In genomic region chr1:3919706-3920105, GRCh38 we compare ENCODE assay signal across 22 cellular contexts.
"Had no signal": no experiment of that assay in that cellular context is flagged by ENCODE, and none has a peak within 500 bp of the region (broad histone marks: within the 10 kb centered on the region; RNA-seq: fewer than 3 reads in every experiment).

No MANE protein-coding gene starts in this region.

- H3K4me1 ChIP-seq: adrenal gland had no signal

- H3K4me2 ChIP-seq: KMS-11 had no signal

- H3K9ac ChIP-seq: KMS-11 had no signal

- H3K27ac ChIP-seq: adrenal gland, KMS-11, RWPE1, VCaP had no signal

- H3K36me3 ChIP-seq: adrenal gland had no signal

- ATAC-seq: activated CD4-positive, alpha-beta T cell treated with anti-CD3 and anti-CD28 coated beads for 36 hours; activated CD8-positive, alpha-beta T cell treated with anti-CD3 and anti-CD28 coated beads for 36 hours; activated T-cell treated with anti-CD3 and anti-CD28 coated beads, Interleukin-2, amount 50 U/mL, for 72 hours; T-cell had no signal

- H3K4me3 ChIP-seq: adrenal gland had no signal

- DNase-seq: activated CD4-positive, alpha-beta T cell treated with anti-CD3 and anti-CD28 coated beads for 36 hours; activated CD4-positive, alpha-beta T cell treated with anti-CD3 and anti-CD28 coated beads, Interleukin-2, amount 50 U/mL, for 1 hour; activated CD8-positive, alpha-beta memory T cell treated with anti-CD3 and anti-CD28 coated beads, Interleukin-2, amount 50 U/mL, for 4 hours; activated CD8-positive, alpha-beta T cell treated with anti-CD3 and anti-CD28 coated beads for 36 hours; activated naive CD4-positive, alpha-beta T cell; activated T-cell treated with anti-CD3 and anti-CD28 coated beads, Interleukin-2, amount 50 U/mL, for 72 hours; adrenal gland; anterior cingulate cortex; caudate nucleus; NCI-H1092 treated with DMSO at 0.1 percent for 48 hours; NCI-H1417 treated with DMSO at 0.1 percent for 48 hours; NCI-H1694; NCI-H2029 treated with DMSO at 0.1 percent for 48 hours; NCI-H345; NCI-H510A; NK-92 treated with Interleukin-12 subunit alpha and Interleukin-12 subunit beta, amount 100 ng/mL, for 24 hours; OCI-M1; SIG-M5; T-cell had no signal

- H3K27me3 ChIP-seq: adrenal gland had no signal

- H3K9me3 ChIP-seq: adrenal gland had no signal
